In genomic region chrX:39247536-39247935, GRCh38 we compare ENCODE assay signal across 23 cellular contexts.
"Had no signal": no experiment of that assay in that cellular context is flagged by ENCODE, and none has a peak within 500 bp of the region (broad histone marks: within the 10 kb centered on the region; RNA-seq: fewer than 3 reads in every experiment).

No MANE protein-coding gene starts in this region.

- DNase-seq: activated CD4-positive, alpha-beta T cell treated with anti-CD3 and anti-CD28 coated beads for 36 hours; activated CD4-positive, CD25-positive, alpha-beta regulatory T cell; activated CD8-positive, alpha-beta memory T cell treated with anti-CD3 and anti-CD28 coated beads, Interleukin-2, amount 10 ng/mL, durations not matched to agents 7 days and 5 days; activated CD8-positive, alpha-beta T cell treated with anti-CD3 and anti-CD28 coated beads, Interleukin-2, amount 10 ng/mL, durations not matched to agents 7 days and 5 days; activated naive CD4-positive, alpha-beta T cell; activated T-cell treated with anti-CD3 and anti-CD28 coated beads, Interleukin-2, amount 50 U/mL, for 48 hours; anterior cingulate cortex; body of pancreas; cerebellar nuclear complex; cortex of kidney; heart left ventricle; immature natural killer cell; kidney glomerular epithelial cell; left lung; lower lobe of right lung; mucosa of descending colon; right lobe of liver; stimulated activated CD4-positive, alpha-beta T cell treated with anti-CD3 and anti-CD28 coated beads, Interleukin-2, amount 100 ng/mL, for 48 hours; stimulated activated naive CD8-positive, alpha-beta T cell treated with anti-CD3 and anti-CD28 coated beads, Interleukin-15, Interleukin-2, amounts not matched to agents 100 U/mL and 50 U/mL, for 24 hours; T-helper 1 cell; thyroid gland; upper lobe of left lung had no signal

- H3K27ac ChIP-seq: body of pancreas, heart left ventricle, left lung, lower lobe of right lung, right lobe of liver, thyroid gland, upper lobe of left lung had no signal

- H3K4me3 ChIP-seq: body of pancreas, heart left ventricle, left lung, lower lobe of right lung, mucosa of descending colon, right lobe of liver, thyroid gland, upper lobe of left lung had no signal

- H3K27me3 ChIP-seq: body of pancreas, thyroid gland, upper lobe of left lung had no signal

- H3K4me1 ChIP-seq: body of pancreas, heart left ventricle, left lung, lower lobe of right lung, right lobe of liver, thyroid gland, upper lobe of left lung had no signal

- H3K9me3 ChIP-seq: body of pancreas, heart left ventricle, left lung, lower lobe of right lung, mucosa of descending colon, right lobe of liver, thyroid gland, upper lobe of left lung had no signal

- FAIRE-seq: endothelial cell of umbilical vein had no signal

- H3K36me3 ChIP-seq: heart left ventricle, left lung, lower lobe of right lung, right lobe of liver, thyroid gland, upper lobe of left lung had no signal
